ENCODE assay signal across 18 cellular contexts in the genomic region with DNA sequence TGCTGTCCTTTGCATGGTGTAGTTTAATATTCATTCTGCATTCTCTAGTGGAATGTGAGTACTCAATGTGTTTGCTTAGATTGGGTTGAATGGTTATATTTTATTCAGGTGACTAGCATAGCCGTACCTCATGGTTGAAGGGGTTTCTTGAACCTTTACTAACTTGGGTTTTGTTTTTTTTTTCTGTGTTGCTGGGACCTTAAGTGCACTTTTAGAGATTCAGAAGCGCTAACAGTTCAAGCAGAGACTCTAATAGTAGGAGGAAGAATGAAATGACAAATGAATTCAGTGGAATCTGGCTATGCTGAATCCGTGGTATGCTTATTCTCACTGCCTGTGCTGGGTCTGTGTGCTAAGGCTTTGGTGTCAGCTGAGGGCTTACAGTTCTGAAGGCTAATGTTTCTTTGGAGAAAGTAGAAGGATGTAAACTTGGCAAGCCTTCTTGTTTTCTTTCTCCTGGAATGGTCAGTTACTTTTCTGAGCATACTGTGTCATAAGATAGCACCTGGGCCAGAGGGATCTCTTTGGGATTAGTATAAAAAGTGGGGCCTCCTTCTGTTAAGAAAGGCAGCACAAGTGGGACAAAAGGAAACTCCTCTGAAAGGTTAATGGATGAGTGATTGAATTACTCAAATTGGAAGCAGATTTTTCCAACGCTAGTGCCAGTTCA. TPM values are rescaled to one million over a fixed set of nuclear protein-coding genes. Genes with fewer than 3 reads are reported as not detected.
DNase-seq lines count a peak whose midpoint lies in the region; ATAC-seq and TF ChIP-seq lines count a peak whose summit lies in the region.
"Had no signal": no experiment of that assay in that cellular context is flagged by ENCODE, and none has a peak within 500 bp of the region (broad histone marks: within the 10 kb centered on the region; RNA-seq: fewer than 3 reads in every experiment).

No MANE protein-coding gene starts in this region.

- no peak overlapping the region for H3K4me3 Mint-ChIP-seq in natural killer cell treated with Interleukin-12 subunit alpha and Interleukin-12 subunit beta and Interleukin-15 and Interleukin-18, amount 100 ng/mL, for 72 hours
- no peak overlapping the region for H3K4me3 Mint-ChIP-seq in activated CD4-positive, alpha-beta T cell treated with anti-CD3 and anti-CD28 coated beads, Interleukin-2, amount 10 ng/mL, durations not matched to agents 24 days and 14 days
- H3K4me3 Mint-ChIP-seq: activated B cell treated with CpG ODN at 0.5 μM for 24 hours; naive thymus-derived CD8-positive, alpha-beta T cell had no signal

- peak; percentile 32 for DNase-seq in EH (ENCODE audit: low read depth)
- DNase-seq in coronary artery (ENCODE audit: low spot score) = no peak
- peak; percentile 11 for DNase-seq in left kidney (ENCODE audit: low read depth, low spot score)
- peak; percentile 51 to 60 for DNase-seq in gastrocnemius medialis
- DNase-seq in natural killer cell treated with Interleukin-12 subunit alpha and Interleukin-12 subunit beta and Interleukin-15 and Interleukin-18, amount 100 ng/mL, for 72 hours (ENCODE audit: low spot score) = no peak
- no peak for DNase-seq in activated CD4-positive, alpha-beta T cell treated with anti-CD3 and anti-CD28 coated beads, Interleukin-2, amount 10 ng/mL, durations not matched to agents 24 days and 14 days
- DNase-seq in A172 (ENCODE audit: low spot score) = no peak
- DNase-seq: activated B cell treated with CpG ODN at 0.5 μM for 24 hours; activated gamma-delta T cell treated with Interleukin-2 at 50 U/mL for 16 hours; MV-4-11; naive thymus-derived CD8-positive, alpha-beta T cell; NCI-H774; stimulated activated CD4-positive, alpha-beta T cell treated with anti-CD3 and anti-CD28 coated beads, Interleukin-4, amount 100 ng/mL, for 24 hours; T-helper 1 cell; trophoblast cell had no signal

- peaks cover 57 to 71% of the 10 kb centered on the region in 2 donors for H3K4me1 ChIP-seq in gastrocnemius medialis

- H3K27me3 Mint-ChIP-seq in natural killer cell treated with Interleukin-12 subunit alpha and Interleukin-12 subunit beta and Interleukin-15 and Interleukin-18, amount 100 ng/mL, for 72 hours = peaks cover 8 to 18% of the 10 kb centered on the region in 2 donors
- H3K27me3 Mint-ChIP-seq in activated CD4-positive, alpha-beta T cell treated with anti-CD3 and anti-CD28 coated beads, Interleukin-2, amount 10 ng/mL, durations not matched to agents 24 days and 14 days = no peaks in the 10 kb centered on the region
- H3K27me3 Mint-ChIP-seq: activated B cell treated with CpG ODN at 0.5 μM for 24 hours; naive thymus-derived CD8-positive, alpha-beta T cell had no signal

- H3K4me3 ChIP-seq in coronary artery (no peak overlapping the region), gastrocnemius medialis (peak overlapping the region in 3 of 4 donors; percentile 4 to 24 (median 18))

- intact Hi-C loops in gastrocnemius medialis (cut with DNase I; ENCODE audit: low total_unique reads) = no loop called here
- intact Hi-C loops in activated CD4-positive, alpha-beta T cell treated with anti-CD3 and anti-CD28 coated beads, Interleukin-2, amount 10 ng/mL, durations not matched to agents 24 days and 14 days (cut with micrococcal nuclease) = no loop called here

- H3K27ac Mint-ChIP-seq in natural killer cell treated with Interleukin-12 subunit alpha and Interleukin-12 subunit beta and Interleukin-15 and Interleukin-18, amount 100 ng/mL, for 72 hours = no peak overlapping the region
- H3K27ac Mint-ChIP-seq in activated CD4-positive, alpha-beta T cell treated with anti-CD3 and anti-CD28 coated beads, Interleukin-2, amount 10 ng/mL, durations not matched to agents 24 days and 14 days = no peak overlapping the region
- H3K27ac Mint-ChIP-seq: activated B cell treated with CpG ODN at 0.5 μM for 24 hours; naive thymus-derived CD8-positive, alpha-beta T cell had no signal

- peaks cover 3% of the 10 kb centered on the region for H3K9me3 Mint-ChIP-seq in natural killer cell treated with Interleukin-12 subunit alpha and Interleukin-12 subunit beta and Interleukin-15 and Interleukin-18, amount 100 ng/mL, for 72 hours
- H3K9me3 Mint-ChIP-seq in activated CD4-positive, alpha-beta T cell treated with anti-CD3 and anti-CD28 coated beads, Interleukin-2, amount 10 ng/mL, durations not matched to agents 24 days and 14 days = peaks cover 7% of the 10 kb centered on the region
- H3K9me3 Mint-ChIP-seq: activated B cell treated with CpG ODN at 0.5 μM for 24 hours had no signal

- TF ChIP-seq POLR2A in gastrocnemius medialis (IDR thresholded peaks at IDR 0.05) = peak in 1 of 2 donors; percentile 60

- peak overlapping the region; percentile 60 to 76 for H3K27ac ChIP-seq in coronary artery
- peak overlapping the region; percentile 83 to 93 (median 86) for H3K27ac ChIP-seq in gastrocnemius medialis
- H3K27ac ChIP-seq: RWPE1 had no signal

- H3K27me3 ChIP-seq in gastrocnemius medialis = no peaks in the 10 kb centered on the region

- H3K36me3 Mint-ChIP-seq in natural killer cell treated with Interleukin-12 subunit alpha and Interleukin-12 subunit beta and Interleukin-15 and Interleukin-18, amount 100 ng/mL, for 72 hours = peaks cover 4% of the 10 kb centered on the region
- H3K36me3 Mint-ChIP-seq in activated CD4-positive, alpha-beta T cell treated with anti-CD3 and anti-CD28 coated beads, Interleukin-2, amount 10 ng/mL, durations not matched to agents 24 days and 14 days (ENCODE audit: low read depth) = no peaks in the 10 kb centered on the region

- in situ Hi-C loops in gastrocnemius medialis (cut with MboI; ENCODE audit: low sequenced_read_pairs in 4 of 4) = no loop called here

- no peaks in the 10 kb centered on the region for H3K36me3 ChIP-seq in gastrocnemius medialis

- TF ChIP-seq CTCF in coronary artery (IDR thresholded peaks at IDR 0.05) (no peak), gastrocnemius medialis (IDR thresholded peaks at IDR 0.05 in 4 of 5, conservative IDR thresholded peaks at IDR 0.05 in 1 of 5) (no peak)

- H3K9me3 ChIP-seq in gastrocnemius medialis = no peaks in the 10 kb centered on the region

- ATAC-seq in gastrocnemius medialis (peak; percentile 93 to 95), HG03432 (IDR thresholded peaks at IDR 0.05; ENCODE audit: unreplicated experiment) (no peak)
- ATAC-seq in natural killer cell treated with Interleukin-12 subunit alpha and Interleukin-12 subunit beta and Interleukin-15 and Interleukin-18, amount 100 ng/mL, for 72 hours = no peak
- ATAC-seq: left lobe of liver; naive thymus-derived CD8-positive, alpha-beta T cell had no signal

- H3K4me1 Mint-ChIP-seq in natural killer cell treated with Interleukin-12 subunit alpha and Interleukin-12 subunit beta and Interleukin-15 and Interleukin-18, amount 100 ng/mL, for 72 hours (ENCODE audit: low read depth in 2 of 2) = no peaks in the 10 kb centered on the region
- no peaks in the 10 kb centered on the region for H3K4me1 Mint-ChIP-seq in activated CD4-positive, alpha-beta T cell treated with anti-CD3 and anti-CD28 coated beads, Interleukin-2, amount 10 ng/mL, durations not matched to agents 24 days and 14 days

RNA-seq across cellular contexts. Expression of gene RNF144B, which starts 28.7 kb away (rescaled TPM):
- 10 to 100 TPM in 3 of 4 donors, 1 to 10 TPM in 1; 8.4 to 47.0 (median 31.9) TPM for total RNA-seq in gastrocnemius medialis
- total RNA-seq in natural killer cell treated with Interleukin-12 subunit alpha and Interleukin-12 subunit beta and Interleukin-15 and Interleukin-18, amount 100 ng/mL, for 72 hours = 1 to 10 TPM in 1 of 2 donors, under 1 TPM in 1; 0.76 to 2.0 TPM
- total RNA-seq in activated CD4-positive, alpha-beta T cell treated with anti-CD3 and anti-CD28 coated beads, Interleukin-2, amount 10 ng/mL, durations not matched to agents 24 days and 14 days = 0.19 and 0.40 TPM in 2 replicates
- 0.60 and 1.3 TPM in 2 replicates for total RNA-seq in A172 (2014; rRNA removed; shearing (Covaris generic))

Comparison
In these comparisons a context has a peak if more than half of its experiments do, and no peak if none do; other contexts are left out.
1. DNase-seq: peak in EH (single experiment), left kidney (single experiment) and gastrocnemius medialis (2 of 2); none in coronary artery (single experiment), natural killer cell treated with Interleukin-12 subunit alpha and Interleukin-12 subunit beta and Interleukin-15 and Interleukin-18, amount 100 ng/mL, for 72 hours (single experiment), activated CD4-positive, alpha-beta T cell treated with anti-CD3 and anti-CD28 coated beads, Interleukin-2, amount 10 ng/mL, durations not matched to agents 24 days and 14 days (single experiment) and A172 (single experiment).
2. ATAC-seq: peak in gastrocnemius medialis (2 of 2); none in natural killer cell treated with Interleukin-12 subunit alpha and Interleukin-12 subunit beta and Interleukin-15 and Interleukin-18, amount 100 ng/mL, for 72 hours (0 of 2) and HG03432 (single experiment).